In genomic region chr2:152099655-152100050, GRCh38 we compare ENCODE assay signal across 9 cellular contexts. TPM values are rescaled to one million over a fixed set of nuclear protein-coding genes. Genes with fewer than 3 reads are reported as not detected.
DNase-seq lines count a peak whose midpoint lies in the region; ATAC-seq and TF ChIP-seq lines count a peak whose summit lies in the region.
"Had no signal": no experiment of that assay in that cellular context is flagged by ENCODE, and none has a peak within 500 bp of the region (broad histone marks: within the 10 kb centered on the region; RNA-seq: fewer than 3 reads in every experiment).

No MANE protein-coding gene starts in this region.

- peak overlapping the region; percentile 62 for H3K4me3 ChIP-seq in iPS-11a (ENCODE audit: low read depth, low read length)
- peak overlapping the region in 6 of 7 experiments; percentile 41 to 68 (median 48) for H3K4me3 ChIP-seq in skin epidermis

- ATAC-seq in WTC11 = peak; percentile 9
- no peak for ATAC-seq in GM21515 (IDR thresholded peaks at IDR 0.05; ENCODE audit: unreplicated experiment)

- no peaks in the 10 kb centered on the region for H3K9me3 Mint-ChIP-seq in WTC11

- CTCF ChIA-PET in WTC11 (lab: Charles Lee) = no interaction called here

- peak; percentile 35 for DNase-seq in NCI-H146 (lab: John Stamatoyannopoulos, UW)
- no peak for DNase-seq in NCI-H146 treated with DMSO at 0.1 percent for 48 hours (lab: John Stamatoyannopoulos, UW; ENCODE audit: unreplicated experiment)
- no peak for DNase-seq in WTC11 (ENCODE audit: low spot score)
- no peak for DNase-seq in SIG-M5 (lab: John Stamatoyannopoulos, UW)
- no peak for DNase-seq in medulla oblongata (ENCODE audit: extremely low spot score)

- peaks cover 65% of the 10 kb centered on the region for H3K27me3 Mint-ChIP-seq in WTC11 (ENCODE audit: low read depth)

- H3K27ac ChIP-seq in skin epidermis = peak overlapping the region in 1 of 21 experiments; percentile 74
- H3K27ac ChIP-seq: 22Rv1 had no signal

- peak overlapping the region; percentile 88 for H3K4me3 Mint-ChIP-seq in WTC11

- H3K27ac Mint-ChIP-seq in WTC11 = no peak overlapping the region

- POLR2A ChIA-PET in WTC11 (lab: Charles Lee) = no interaction called here

- peaks cover 18% of the 10 kb centered on the region for H3K4me1 Mint-ChIP-seq in WTC11

- TF ChIP-seq CTCF in WTC11 (IDR thresholded peaks at IDR 0.05) = no peak

- H3K36me3 Mint-ChIP-seq in WTC11 = no peaks in the 10 kb centered on the region

TF ChIP-seq in WTC11, 78 proteins besides CTCF, POLR2A, EP300 and RAD21:
- TF ChIP-seq ESRRA (CRISPR knock-in tag; IDR thresholded peaks at IDR 0.05; ENCODE audit: borderline replicate concordance) = peak; percentile 84
- TF ChIP-seq MYBL2 (CRISPR knock-in tag; IDR thresholded peaks at IDR 0.05) = no peak
- 0 out of 2 replicates have a peak, but pooled peaks have one; percentile 57 for TF ChIP-seq ZNF121 (CRISPR knock-in tag; IDR thresholded peaks at IDR 0.05)
- TF ChIP-seq ETV6 (CRISPR knock-in tag; IDR thresholded peaks at IDR 0.05) = no peak
- no peak for TF ChIP-seq AFF4 (CRISPR knock-in tag; IDR thresholded peaks at IDR 0.05; ENCODE audit: borderline replicate concordance)

RNA-seq across cellular contexts. Expression of gene CACNB4, which starts 0.8 kb away (rescaled TPM):
- 4.7 to 7.2 TPM (median 6.9 TPM) in 3 replicates for total RNA-seq in WTC11 (2021)
